In genomic region chr5:42514759-42515158, GRCh38 we compare ENCODE assay signal across 11 cellular contexts.
DNase-seq lines count a peak whose midpoint lies in the region; ATAC-seq and TF ChIP-seq lines count a peak whose summit lies in the region.
"Had no signal": no experiment of that assay in that cellular context is flagged by ENCODE, and none has a peak within 500 bp of the region (broad histone marks: within the 10 kb centered on the region; RNA-seq: fewer than 3 reads in every experiment).

No MANE protein-coding gene starts in this region.

- ATAC-seq in foreskin keratinocyte = peak; percentile 36
- ATAC-seq in stimulated activated naive B cell treated with anti-CD40 and anti-IgM and Interleukin-4, amounts not matched to agents 10 μg/mL and 1 μg/mL and 100 μg/mL, for 72 hours (replicated peaks) = peak; percentile 29 to 52
- ATAC-seq: left cardiac atrium had no signal

- H3K27ac ChIP-seq in foreskin keratinocyte = no peak overlapping the region

- DNase-seq in NOMO-1 treated with DMSO at 0.1 percent for 48 hours (lab: John Stamatoyannopoulos, UW; ENCODE audit: unreplicated experiment) (peak; percentile 34), NOMO-1 (lab: John Stamatoyannopoulos, UW; ENCODE audit: unreplicated experiment in 2 of 2) (no peak), NAMALWA (ENCODE audit: low spot score) (peak; percentile 25), foreskin keratinocyte (peak in 1 of 2 donors; percentile 15), EL (no peak), RKO (ENCODE audit: low spot score) (no peak), medulla oblongata (ENCODE audit: extremely low spot score) (no peak)
- DNase-seq in stimulated activated naive B cell treated with anti-CD40 and anti-IgM and Interleukin-4, amounts not matched to agents 10 μg/mL and 1 μg/mL and 100 μg/mL, for 72 hours = no peak
- DNase-seq: effector memory CD4-positive, alpha-beta T cell; left cardiac atrium had no signal

- H3K27me3 Mint-ChIP-seq in stimulated activated naive B cell treated with anti-CD40 and anti-IgM and Interleukin-4, amounts not matched to agents 10 μg/mL and 1 μg/mL and 100 μg/mL, for 72 hours = no peaks in the 10 kb centered on the region
- H3K27me3 Mint-ChIP-seq: brain had no signal

- H3K4me3 Mint-ChIP-seq in stimulated activated naive B cell treated with anti-CD40 and anti-IgM and Interleukin-4, amounts not matched to agents 10 μg/mL and 1 μg/mL and 100 μg/mL, for 72 hours = no peak overlapping the region
- H3K4me3 Mint-ChIP-seq: brain had no signal

- H3K27ac Mint-ChIP-seq in stimulated activated naive B cell treated with anti-CD40 and anti-IgM and Interleukin-4, amounts not matched to agents 10 μg/mL and 1 μg/mL and 100 μg/mL, for 72 hours = no peak overlapping the region

- no peaks in the 10 kb centered on the region for H3K4me1 Mint-ChIP-seq in stimulated activated naive B cell treated with anti-CD40 and anti-IgM and Interleukin-4, amounts not matched to agents 10 μg/mL and 1 μg/mL and 100 μg/mL, for 72 hours

- H3K9me3 Mint-ChIP-seq in stimulated activated naive B cell treated with anti-CD40 and anti-IgM and Interleukin-4, amounts not matched to agents 10 μg/mL and 1 μg/mL and 100 μg/mL, for 72 hours = no peaks in the 10 kb centered on the region
- H3K9me3 Mint-ChIP-seq: brain had no signal

- TF ChIP-seq CTCF in foreskin keratinocyte (conservative IDR thresholded peaks at IDR 0.05) = peak; percentile 53

- H3K4me1 ChIP-seq in foreskin keratinocyte = no peaks in the 10 kb centered on the region

- H3K27me3 ChIP-seq in foreskin keratinocyte = no peaks in the 10 kb centered on the region

- no peaks in the 10 kb centered on the region for H3K36me3 Mint-ChIP-seq in stimulated activated naive B cell treated with anti-CD40 and anti-IgM and Interleukin-4, amounts not matched to agents 10 μg/mL and 1 μg/mL and 100 μg/mL, for 72 hours
- H3K36me3 Mint-ChIP-seq: brain had no signal

Comparison
In these comparisons a context has a peak if more than half of its experiments do, and no peak if none do; other contexts are left out.
1. DNase-seq: peak in NOMO-1 treated with DMSO at 0.1 percent for 48 hours (single experiment) and NAMALWA (single experiment); none in NOMO-1 (0 of 2), stimulated activated naive B cell treated with anti-CD40 and anti-IgM and Interleukin-4, amounts not matched to agents 10 μg/mL and 1 μg/mL and 100 μg/mL, for 72 hours (single experiment), EL (single experiment), RKO (single experiment) and medulla oblongata (single experiment).